Comparison of ENCODE assay signal across 32 cellular contexts in the genomic region with DNA sequence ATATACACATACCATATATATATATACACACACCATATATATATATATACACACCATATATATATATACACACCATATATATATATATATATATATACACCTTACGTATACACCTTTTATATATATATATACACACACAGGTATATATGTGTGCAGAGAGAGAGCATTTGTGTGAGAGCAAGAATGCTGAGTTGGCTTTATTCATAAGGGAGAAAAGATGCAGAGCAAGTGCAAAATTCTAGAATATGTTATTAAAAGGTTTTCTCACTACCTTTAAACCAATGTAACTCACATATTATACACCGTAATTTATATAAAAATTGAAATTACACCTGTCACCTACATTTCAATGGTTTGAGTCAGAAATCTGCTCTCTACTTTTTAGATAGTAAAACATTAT.
"Had no signal": no experiment of that assay in that cellular context is flagged by ENCODE, and none has a peak within 500 bp of the region (broad histone marks: within the 10 kb centered on the region; RNA-seq: fewer than 3 reads in every experiment).

No MANE protein-coding gene starts in this region.

- H3K27ac ChIP-seq: adrenal gland, body of pancreas, brain microvascular endothelial cell, breast epithelium, VCaP had no signal

- ATAC-seq: activated CD8-positive, alpha-beta T cell treated with anti-CD3 and anti-CD28 coated beads for 36 hours; activated naive CD4-positive, alpha-beta T cell treated with anti-CD3 and anti-CD28 coated beads, Interleukin-2, amount 50 U/mL, for 72 hours; activated T-cell treated with anti-CD3 and anti-CD28 coated beads, Interleukin-2, amount 50 U/mL, for 4 hours; activated T-cell treated with anti-CD3 and anti-CD28 coated beads, Interleukin-2, amount 50 U/mL, for 72 hours; activated T-helper 17 cell treated with anti-CD3 and anti-CD28 coated beads, Interleukin-2, amount 50 U/mL, for 72 hours; body of pancreas had no signal

- H3K27me3 ChIP-seq: adrenal gland, body of pancreas, brain microvascular endothelial cell, breast epithelium had no signal

- H3K4me3 ChIP-seq: adrenal gland, body of pancreas, breast epithelium had no signal

- H3K4me1 ChIP-seq: adrenal gland, body of pancreas, breast epithelium had no signal

- H3K36me3 ChIP-seq: adrenal gland, brain microvascular endothelial cell, breast epithelium had no signal

- H3K9me3 ChIP-seq: adrenal gland, body of pancreas, breast epithelium had no signal

- FAIRE-seq: TTC549 had no signal

- DNase-seq: activated B cell treated with CpG ODN at 0.5 μM for 24 hours; activated CD4-positive, alpha-beta memory T cell treated with anti-CD3 and anti-CD28 coated beads for 36 hours; activated CD4-positive, alpha-beta T cell treated with anti-CD3 and anti-CD28 coated beads for 4 hours; activated CD4-positive, alpha-beta T cell treated with anti-CD3 and anti-CD28 coated beads, Interleukin-2, amount 10 ng/mL, durations not matched to agents 24 days and 14 days; activated CD4-positive, alpha-beta T cell treated with anti-CD3 and anti-CD28 coated beads, Interleukin-2, amount 50 U/mL, for 1 hour; activated CD4-positive, alpha-beta T cell treated with anti-CD3 and anti-CD28 coated beads, Interleukin-2, amount 50 U/mL, for 4 hours; activated CD4-positive, CD25-positive, alpha-beta regulatory T cell treated with anti-CD3 and anti-CD28 coated beads, Interleukin-2, amount 50 U/mL, for 72 hours; activated CD8-positive, alpha-beta memory T cell treated with anti-CD3 and anti-CD28 coated beads, Interleukin-2, amount 50 U/mL, for 4 hours; activated CD8-positive, alpha-beta T cell treated with anti-CD3 and anti-CD28 coated beads for 36 hours; activated effector memory CD4-positive, alpha-beta T cell treated with anti-CD3 and anti-CD28 coated beads, Interleukin-2, amount 50 U/mL, for 16 hours; activated gamma-delta T cell treated with Interleukin-2 at 50 U/mL for 16 hours; activated naive CD4-positive, alpha-beta T cell; activated naive CD4-positive, alpha-beta T cell treated with anti-CD3 and anti-CD28 coated beads for 36 hours; activated naive CD4-positive, alpha-beta T cell treated with anti-CD3 and anti-CD28 coated beads, Interleukin-2, amount 50 U/mL, for 16 hours; activated naive CD8-positive, alpha-beta T cell treated with anti-CD3 and anti-CD28 coated beads for 36 hours; activated T-cell treated with anti-CD3 and anti-CD28 coated beads for 4 hours; activated T-cell treated with anti-CD3 and anti-CD28 coated beads, Interleukin-2, amount 50 U/mL, for 1 hour; activated T-cell treated with anti-CD3 and anti-CD28 coated beads, Interleukin-2, amount 50 U/mL, for 4 hours; activated T-cell treated with anti-CD3 and anti-CD28 coated beads, Interleukin-2, amount 50 U/mL, for 72 hours; adrenal gland; amniotic stem cell; aorta; body of pancreas; brain microvascular endothelial cell; central memory CD4-positive, alpha-beta T cell; T-helper 2 cell; T-helper 9 cell had no signal
